Comparison of ENCODE assay signal across 1 cellular context in genomic region chr20:62411479-62412193, GRCh38.
A peak's percentile ranks its signal among the peaks of the same experiment; 100 is the strongest.
TF ChIP-seq lines count a peak whose summit lies in the region.

No MANE protein-coding gene starts in this region.

TF ChIP-seq in HepG2, 621 proteins besides CTCF, POLR2A, EP300 and RAD21 (continued from another document and continues in another):
- peak; percentile 87; the same call in 1 of the 2 replicates for TF ChIP-seq SRY (CRISPR knock-in tag; IDR thresholded peaks at IDR 0.05)
- peak; percentile 27 for TF ChIP-seq ZEB1 (IDR thresholded peaks at IDR 0.05; ENCODE audit: insufficient replicate concordance, low read depth)
- no peak for TF ChIP-seq ZNF572 (CRISPR knock-in tag; IDR thresholded peaks at IDR 0.05)
- TF ChIP-seq SP5 (CRISPR knock-in tag; IDR thresholded peaks at IDR 0.05; ENCODE audit: borderline replicate concordance, low read depth) = peak; percentile 97
- TF ChIP-seq ZNF430 (CRISPR knock-in tag; IDR thresholded peaks at IDR 0.05) = no peak; the same call in 1 of the 2 replicates
- TF ChIP-seq ZNF460 (CRISPR knock-in tag; IDR thresholded peaks at IDR 0.05; ENCODE audit: borderline replicate concordance) = peak; percentile 19; the same call in 1 of the 2 replicates
- 0 out of 2 replicates have a peak, but pooled peaks have one; percentile 40 for TF ChIP-seq NFKBIZ (CRISPR knock-in tag; IDR thresholded peaks at IDR 0.05)
- no peak for TF ChIP-seq IKZF1 (IDR thresholded peaks at IDR 0.05)
- TF ChIP-seq TMF1 (CRISPR knock-in tag; IDR thresholded peaks at IDR 0.05; ENCODE audit: low read depth) = peak; percentile 74; the same call in 1 of the 2 replicates
- peak; percentile 74; the same call in 1 of the 2 replicates for TF ChIP-seq SNAPC5 (CRISPR knock-in tag; IDR thresholded peaks at IDR 0.05; ENCODE audit: borderline replicate concordance)
- TF ChIP-seq ZNF629 (CRISPR knock-in tag; conservative IDR thresholded peaks at IDR 0.05) = peak; percentile 57
- 0 out of 2 replicates have a peak, but pooled peaks have one; percentile 66 for TF ChIP-seq ZSCAN20 (CRISPR knock-in tag; IDR thresholded peaks at IDR 0.05; ENCODE audit: borderline replicate concordance)
- peak; percentile 85; the same call in 1 of the 2 replicates for TF ChIP-seq ZNF264 (CRISPR knock-in tag; IDR thresholded peaks at IDR 0.05)
- peak; percentile 58; the same call in 1 of the 2 replicates for TF ChIP-seq ZNF331 (CRISPR knock-in tag; IDR thresholded peaks at IDR 0.05)
- no peak; the same call in 1 of the 2 replicates for TF ChIP-seq KDM2A (CRISPR knock-in tag; IDR thresholded peaks at IDR 0.05; ENCODE audit: borderline replicate concordance, low read depth)
- TF ChIP-seq CSRNP2 (CRISPR knock-in tag; conservative IDR thresholded peaks at IDR 0.05; ENCODE audit: low read depth) = no peak
- TF ChIP-seq ZNF749 (CRISPR knock-in tag; IDR thresholded peaks at IDR 0.05; ENCODE audit: borderline replicate concordance) = no peak
- TF ChIP-seq ATF7-NPFF (CRISPR knock-in tag; IDR thresholded peaks at IDR 0.05; ENCODE audit: low read depth) = no peak
- TF ChIP-seq TFDP1 (CRISPR knock-in tag; IDR thresholded peaks at IDR 0.05; ENCODE audit: borderline replicate concordance) = peak; percentile 84
- TF ChIP-seq PPARG (CRISPR knock-in tag; conservative IDR thresholded peaks at IDR 0.05) = peak; percentile 56; the same call in 1 of the 2 replicates
- peak; percentile 75; the same call in 1 of the 2 replicates for TF ChIP-seq ZNF34 (CRISPR knock-in tag; IDR thresholded peaks at IDR 0.05; ENCODE audit: borderline replicate concordance)
- TF ChIP-seq, protein P1, sequence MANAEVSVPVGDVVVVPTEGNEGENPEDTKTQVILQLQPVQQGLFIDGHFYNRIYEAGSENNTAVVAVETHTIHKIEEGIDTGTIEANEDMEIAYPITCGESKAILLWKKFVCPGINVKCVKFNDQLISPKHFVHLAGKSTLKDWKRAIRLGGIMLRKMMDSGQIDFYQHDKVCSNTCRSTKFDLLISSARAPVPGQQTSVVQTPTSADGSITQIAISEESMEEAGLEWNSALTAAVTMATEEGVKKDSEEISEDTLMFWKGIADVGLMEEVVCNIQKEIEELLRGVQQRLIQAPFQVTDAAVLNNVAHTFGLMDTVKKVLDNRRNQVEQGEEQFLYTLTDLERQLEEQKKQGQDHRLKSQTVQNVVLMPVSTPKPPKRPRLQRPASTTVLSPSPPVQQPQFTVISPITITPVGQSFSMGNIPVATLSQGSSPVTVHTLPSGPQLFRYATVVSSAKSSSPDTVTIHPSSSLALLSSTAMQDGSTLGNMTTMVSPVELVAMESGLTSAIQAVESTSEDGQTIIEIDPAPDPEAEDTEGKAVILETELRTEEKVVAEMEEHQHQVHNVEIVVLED (CRISPR knock-in tag; IDR thresholded peaks at IDR 0.05; ENCODE audit: borderline replicate concordance) = no peak
- no peak for TF ChIP-seq MZF1 (CRISPR knock-in tag; IDR thresholded peaks at IDR 0.05; ENCODE audit: borderline replicate concordance)
- no peak for TF ChIP-seq ZBTB40 (IDR thresholded peaks at IDR 0.05)
- no peak; the same call in 1 of the 2 replicates for TF ChIP-seq ZBTB40 (CRISPR knock-in tag; IDR thresholded peaks at IDR 0.05)
- peak; percentile 55; the same call in 1 of the 2 replicates for TF ChIP-seq DMAP1 (CRISPR knock-in tag; IDR thresholded peaks at IDR 0.05)
- TF ChIP-seq ZSCAN9 (CRISPR knock-in tag; IDR thresholded peaks at IDR 0.05; ENCODE audit: borderline replicate concordance) = 0 out of 2 replicates have a peak, but pooled peaks have one; percentile 15
- peak; percentile 79; the same call in 1 of the 2 replicates for TF ChIP-seq RELA (CRISPR knock-in tag; IDR thresholded peaks at IDR 0.05)
- TF ChIP-seq, protein P2, sequence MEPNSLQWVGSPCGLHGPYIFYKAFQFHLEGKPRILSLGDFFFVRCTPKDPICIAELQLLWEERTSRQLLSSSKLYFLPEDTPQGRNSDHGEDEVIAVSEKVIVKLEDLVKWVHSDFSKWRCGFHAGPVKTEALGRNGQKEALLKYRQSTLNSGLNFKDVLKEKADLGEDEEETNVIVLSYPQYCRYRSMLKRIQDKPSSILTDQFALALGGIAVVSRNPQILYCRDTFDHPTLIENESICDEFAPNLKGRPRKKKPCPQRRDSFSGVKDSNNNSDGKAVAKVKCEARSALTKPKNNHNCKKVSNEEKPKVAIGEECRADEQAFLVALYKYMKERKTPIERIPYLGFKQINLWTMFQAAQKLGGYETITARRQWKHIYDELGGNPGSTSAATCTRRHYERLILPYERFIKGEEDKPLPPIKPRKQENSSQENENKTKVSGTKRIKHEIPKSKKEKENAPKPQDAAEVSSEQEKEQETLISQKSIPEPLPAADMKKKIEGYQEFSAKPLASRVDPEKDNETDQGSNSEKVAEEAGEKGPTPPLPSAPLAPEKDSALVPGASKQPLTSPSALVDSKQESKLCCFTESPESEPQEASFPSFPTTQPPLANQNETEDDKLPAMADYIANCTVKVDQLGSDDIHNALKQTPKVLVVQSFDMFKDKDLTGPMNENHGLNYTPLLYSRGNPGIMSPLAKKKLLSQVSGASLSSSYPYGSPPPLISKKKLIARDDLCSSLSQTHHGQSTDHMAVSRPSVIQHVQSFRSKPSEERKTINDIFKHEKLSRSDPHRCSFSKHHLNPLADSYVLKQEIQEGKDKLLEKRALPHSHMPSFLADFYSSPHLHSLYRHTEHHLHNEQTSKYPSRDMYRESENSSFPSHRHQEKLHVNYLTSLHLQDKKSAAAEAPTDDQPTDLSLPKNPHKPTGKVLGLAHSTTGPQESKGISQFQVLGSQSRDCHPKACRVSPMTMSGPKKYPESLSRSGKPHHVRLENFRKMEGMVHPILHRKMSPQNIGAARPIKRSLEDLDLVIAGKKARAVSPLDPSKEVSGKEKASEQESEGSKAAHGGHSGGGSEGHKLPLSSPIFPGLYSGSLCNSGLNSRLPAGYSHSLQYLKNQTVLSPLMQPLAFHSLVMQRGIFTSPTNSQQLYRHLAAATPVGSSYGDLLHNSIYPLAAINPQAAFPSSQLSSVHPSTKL (CRISPR knock-in tag; IDR thresholded peaks at IDR 0.05) = peak; percentile 71
- TF ChIP-seq ZNF431 (CRISPR knock-in tag; IDR thresholded peaks at IDR 0.05; ENCODE audit: borderline replicate concordance, low read depth) = peak; percentile 33; the same call in 1 of the 2 replicates
- 0 out of 2 replicates have a peak, but pooled peaks have one; percentile 41 for TF ChIP-seq ZC3H4 (CRISPR knock-in tag; IDR thresholded peaks at IDR 0.05; ENCODE audit: borderline replicate concordance)
- TF ChIP-seq ZNF605 (CRISPR knock-in tag; IDR thresholded peaks at IDR 0.05) = no peak
- 0 out of 2 replicates have a peak, but pooled peaks have one; percentile 39 for TF ChIP-seq FOXO1 (CRISPR knock-in tag; IDR thresholded peaks at IDR 0.05)
- TF ChIP-seq IKZF5 (CRISPR knock-in tag; IDR thresholded peaks at IDR 0.05) = no peak
- TF ChIP-seq ZBTB33 (CRISPR knock-in tag; IDR thresholded peaks at IDR 0.05) = 0 out of 2 replicates have a peak, but pooled peaks have one; percentile 3
- TF ChIP-seq PLRG1 (conservative IDR thresholded peaks at IDR 0.05) = no peak
